In the genomic region with DNA sequence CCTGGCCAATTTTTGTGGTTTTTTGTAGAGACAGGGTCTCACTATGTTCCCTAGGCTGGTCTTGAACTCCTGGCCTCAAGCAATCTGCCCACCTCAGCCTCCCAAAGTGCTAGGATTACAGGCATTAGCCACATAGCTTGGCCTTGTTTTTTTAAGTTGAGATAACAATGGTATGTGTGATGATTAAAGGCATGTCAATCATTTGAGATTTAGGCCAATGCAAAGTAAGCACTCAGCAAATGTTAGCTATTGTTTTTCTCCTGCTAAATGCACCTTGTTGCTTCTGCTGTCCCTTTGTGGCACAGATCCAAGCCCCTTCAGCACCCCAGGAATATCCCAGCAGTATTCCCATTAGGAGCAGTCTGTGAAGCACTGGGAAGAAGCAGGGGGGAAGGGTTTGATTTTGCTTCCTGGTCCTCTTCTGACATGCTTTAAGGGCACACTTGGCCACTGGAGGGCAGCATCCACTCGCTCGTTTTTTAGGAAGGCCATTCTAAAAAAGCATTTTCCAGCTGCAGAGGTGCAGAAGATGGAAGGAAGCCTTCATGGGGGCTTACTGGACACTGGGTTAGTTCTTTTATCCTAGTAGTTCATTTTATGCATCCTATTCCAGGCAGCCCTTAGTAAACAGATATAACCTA, we compare ENCODE assay signal across 8 cellular contexts.
DNase-seq lines count a peak whose midpoint lies in the region; ATAC-seq lines count a peak whose summit lies in the region.

No MANE protein-coding gene starts in this region.

- DNase-seq in GM04503 (ENCODE audit: low read depth): peak; percentile 18
- DNase-seq in NCI-H1092 treated with DMSO at 0.1 percent for 48 hours (lab: John Stamatoyannopoulos, UW): peak; percentile 77
- peak; percentile 29 for DNase-seq in SKM-1 (lab: John Stamatoyannopoulos, UW; ENCODE audit: unreplicated experiment)
- DNase-seq in activated naive CD8-positive, alpha-beta T cell treated with anti-CD3 and anti-CD28 coated beads for 36 hours: peak; percentile 66
- DNase-seq in left cardiac atrium: peak; percentile 80
- peak; percentile 52 for DNase-seq in pulmonary artery endothelial cell (ENCODE audit: low read depth, low spot score)

- H3K27me3 Mint-ChIP-seq in activated naive CD8-positive, alpha-beta T cell treated with anti-CD3 and anti-CD28 coated beads for 36 hours: no peaks in the 10 kb centered on the region

- peaks cover 9% of the 10 kb centered on the region for H3K9me3 Mint-ChIP-seq in activated naive CD8-positive, alpha-beta T cell treated with anti-CD3 and anti-CD28 coated beads for 36 hours

- H3K4me3 Mint-ChIP-seq in activated naive CD8-positive, alpha-beta T cell treated with anti-CD3 and anti-CD28 coated beads for 36 hours: no peak overlapping the region

- no peak overlapping the region for H3K27ac Mint-ChIP-seq in activated naive CD8-positive, alpha-beta T cell treated with anti-CD3 and anti-CD28 coated beads for 36 hours

- no peaks in the 10 kb centered on the region for H3K4me1 Mint-ChIP-seq in activated naive CD8-positive, alpha-beta T cell treated with anti-CD3 and anti-CD28 coated beads for 36 hours

- peak; percentile 79 to 81 for ATAC-seq in left cardiac atrium
- no peak for ATAC-seq in HG02981 (IDR thresholded peaks at IDR 0.05; ENCODE audit: unreplicated experiment)
- ATAC-seq in GM19463 (IDR thresholded peaks at IDR 0.05; ENCODE audit: unreplicated experiment): no peak

- intact Hi-C loops in left cardiac atrium (cut with DNase I): loop anchor here in 1 of 2 donors (5.0 kb wide), 1 partner anchor 244 kb away; no protein-coding TSS in a partner anchor

- peaks cover 11% of the 10 kb centered on the region for H3K36me3 Mint-ChIP-seq in activated naive CD8-positive, alpha-beta T cell treated with anti-CD3 and anti-CD28 coated beads for 36 hours

Comparison
In these comparisons a context has a peak if more than half of its experiments do, and no peak if none do; other contexts are left out.
1. DNase-seq: peak in every context shown above with its lines; median percentile 80 in left cardiac atrium; 77 in NCI-H1092 treated with DMSO at 0.1 percent for 48 hours; 66 in activated naive CD8-positive, alpha-beta T cell treated with anti-CD3 and anti-CD28 coated beads for 36 hours; 52 in pulmonary artery endothelial cell; 29 in SKM-1; 18 in GM04503.
2. ATAC-seq: peak in left cardiac atrium (2 of 2); none in HG02981 (single experiment) and GM19463 (single experiment).